Comparison of ENCODE assay signal across 18 cellular contexts in the genomic region with DNA sequence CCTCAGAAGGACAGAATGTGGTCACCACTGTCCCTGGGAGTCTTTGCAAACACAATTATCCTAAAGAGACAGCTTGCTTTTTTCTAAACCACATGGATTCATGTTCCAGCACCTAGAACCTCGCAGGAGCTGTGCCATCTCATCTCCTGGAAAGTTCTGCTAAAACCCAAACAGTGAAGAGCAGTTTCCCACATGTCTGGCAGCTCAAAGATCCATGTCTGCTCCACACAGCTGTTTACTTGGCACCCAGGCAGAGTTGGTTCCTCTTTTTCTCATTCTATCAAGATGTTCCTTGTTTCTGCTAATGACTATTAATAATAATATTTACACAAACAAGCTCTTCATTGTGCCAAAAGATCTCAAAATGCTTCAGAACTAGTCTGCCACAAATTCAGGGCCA. TPM values are rescaled to one million over a fixed set of nuclear protein-coding genes. Genes with fewer than 3 reads are reported as not detected.
"Had no signal": no experiment of that assay in that cellular context is flagged by ENCODE, and none has a peak within 500 bp of the region (broad histone marks: within the 10 kb centered on the region; RNA-seq: fewer than 3 reads in every experiment).

No MANE protein-coding gene starts in this region.

- H3K36me3 ChIP-seq: adrenal gland, esophagus muscularis mucosa, neural progenitor cell, thyroid gland had no signal

- H3K27me3 Mint-ChIP-seq: activated B cell treated with CpG ODN at 0.5 μM for 24 hours; activated CD8-positive, alpha-beta T cell treated with anti-CD3 and anti-CD28 coated beads for 36 hours had no signal

- H3K4me3 ChIP-seq: adrenal gland, esophagus muscularis mucosa, lung, neural progenitor cell, thyroid gland had no signal

- H3K27me3 ChIP-seq: adrenal gland, esophagus muscularis mucosa, neural progenitor cell, thyroid gland had no signal

- H3K4me1 ChIP-seq: adrenal gland, neural progenitor cell, thyroid gland had no signal

- H3K9me3 ChIP-seq: adrenal gland, esophagus muscularis mucosa, thyroid gland had no signal

- H3K27ac ChIP-seq: neural progenitor cell, thyroid gland had no signal

- H3K4me3 Mint-ChIP-seq: activated B cell treated with CpG ODN at 0.5 μM for 24 hours; activated CD8-positive, alpha-beta T cell treated with anti-CD3 and anti-CD28 coated beads for 36 hours; activated naive CD4-positive, alpha-beta T cell treated with anti-CD3 and anti-CD28 coated beads, Interleukin-2, amount 50 U/mL, for 24 hours; immature natural killer cell; neural progenitor cell; stimulated activated effector memory CD8-positive, alpha-beta T cell treated with anti-CD3 and anti-CD28 coated beads, Interleukin-12 subunit alpha, Interleukin-12 subunit beta, amount 100 ng/mL, for 72 hours; T-helper 17 cell had no signal

- H3K4me1 Mint-ChIP-seq: activated B cell treated with CpG ODN at 0.5 μM for 24 hours; activated naive CD4-positive, alpha-beta T cell treated with anti-CD3 and anti-CD28 coated beads, Interleukin-2, amount 50 U/mL, for 24 hours; immature natural killer cell; neural progenitor cell; stimulated activated effector memory CD8-positive, alpha-beta T cell treated with anti-CD3 and anti-CD28 coated beads, Interleukin-12 subunit alpha, Interleukin-12 subunit beta, amount 100 ng/mL, for 72 hours; T-helper 17 cell had no signal

- H3K9me3 Mint-ChIP-seq: activated B cell treated with CpG ODN at 0.5 μM for 24 hours; activated CD8-positive, alpha-beta T cell treated with anti-CD3 and anti-CD28 coated beads for 36 hours; neural progenitor cell; stimulated activated effector memory CD8-positive, alpha-beta T cell treated with anti-CD3 and anti-CD28 coated beads, Interleukin-12 subunit alpha, Interleukin-12 subunit beta, amount 100 ng/mL, for 72 hours had no signal

- DNase-seq: activated B cell treated with CpG ODN at 0.5 μM for 24 hours; activated CD4-positive, alpha-beta T cell treated with anti-CD3 and anti-CD28 coated beads for 48 hours; activated CD8-positive, alpha-beta memory T cell treated with anti-CD3 and anti-CD28 coated beads, Interleukin-2, amount 50 U/mL, for 4 hours; activated CD8-positive, alpha-beta T cell treated with anti-CD3 and anti-CD28 coated beads for 36 hours; activated effector memory CD4-positive, alpha-beta T cell treated with anti-CD3 and anti-CD28 coated beads, Interleukin-2, amount 50 U/mL, for 16 hours; activated T-cell treated with anti-CD3 and anti-CD28 coated beads, Interleukin-2, amount 50 U/mL, for 48 hours; caudate nucleus; immature natural killer cell; midbrain; T-helper 17 cell; thyroid gland had no signal

- ATAC-seq: activated CD8-positive, alpha-beta T cell treated with anti-CD3 and anti-CD28 coated beads for 36 hours; stimulated activated effector memory CD8-positive, alpha-beta T cell treated with anti-CD3 and anti-CD28 coated beads, Interleukin-12 subunit alpha, Interleukin-12 subunit beta, amount 100 ng/mL, for 72 hours; T-helper 17 cell had no signal

- H3K36me3 Mint-ChIP-seq: activated naive CD4-positive, alpha-beta T cell treated with anti-CD3 and anti-CD28 coated beads, Interleukin-2, amount 50 U/mL, for 24 hours; immature natural killer cell; neural progenitor cell; stimulated activated effector memory CD8-positive, alpha-beta T cell treated with anti-CD3 and anti-CD28 coated beads, Interleukin-12 subunit alpha, Interleukin-12 subunit beta, amount 100 ng/mL, for 72 hours had no signal

- H3K27ac Mint-ChIP-seq: activated B cell treated with CpG ODN at 0.5 μM for 24 hours; activated CD8-positive, alpha-beta T cell treated with anti-CD3 and anti-CD28 coated beads for 36 hours; activated naive CD4-positive, alpha-beta T cell treated with anti-CD3 and anti-CD28 coated beads, Interleukin-2, amount 50 U/mL, for 24 hours; immature natural killer cell; neural progenitor cell; stimulated activated effector memory CD8-positive, alpha-beta T cell treated with anti-CD3 and anti-CD28 coated beads, Interleukin-12 subunit alpha, Interleukin-12 subunit beta, amount 100 ng/mL, for 72 hours; T-helper 17 cell had no signal

RNA-seq across cellular contexts. Expression of gene PID1, which starts 30.1 kb away (rescaled TPM):
- total RNA-seq: activated B cell treated with CpG ODN at 0.5 μM for 24 hours; activated CD8-positive, alpha-beta T cell treated with anti-CD3 and anti-CD28 coated beads for 36 hours; osteocyte had no signal
